In genomic region chr5:52356311-52356918, GRCh38 we compare ENCODE assay signal across 8 cellular contexts.
DNase-seq lines count a peak whose midpoint lies in the region; ATAC-seq and TF ChIP-seq lines count a peak whose summit lies in the region.

No MANE protein-coding gene starts in this region.

- H3K4me2 ChIP-seq in IMR-90 (ENCODE audit: low read depth, low read length): no peak overlapping the region

- no peak overlapping the region for H2BK5ac ChIP-seq in IMR-90 (ENCODE audit: low read depth, low read length, poor library complexity, severe bottlenecking)

- H2AK5ac ChIP-seq in IMR-90 (ENCODE audit: low read depth, low read length): no peak overlapping the region

- no peaks in the 10 kb centered on the region for H3K9me1 ChIP-seq in IMR-90 (ENCODE audit: insufficient read depth, low read length)

- H3K27me3 ChIP-seq in IMR-90 (ENCODE audit: control insufficient read depth, insufficient read depth, low read length) (no peaks in the 10 kb centered on the region), Peyer's patch (no peaks in the 10 kb centered on the region), gastroesophageal sphincter (no peaks in the 10 kb centered on the region)

- no peaks in the 10 kb centered on the region for H3K9me3 ChIP-seq in IMR-90 (ENCODE audit: control insufficient read depth, insufficient read depth, low read length)
- no peaks in the 10 kb centered on the region for H3K9me3 ChIP-seq in Peyer's patch
- H3K9me3 ChIP-seq in gastroesophageal sphincter: no peaks in the 10 kb centered on the region
- H3K9me3 ChIP-seq in mucosa of descending colon: no peaks in the 10 kb centered on the region

- no peak for DNase-seq in AG09319 (ENCODE audit: extremely low read depth, low read depth)
- DNase-seq in IMR-90: peak; percentile 2
- DNase-seq in Peyer's patch: no peak
- DNase-seq in mucosa of descending colon: no peak

- H4K8ac ChIP-seq in IMR-90 (ENCODE audit: low read depth in 2 of 2, low read length in 2 of 2): no peak overlapping the region

- H3K56ac ChIP-seq in IMR-90 (ENCODE audit: extremely low read depth, insufficient read depth, low read length): no peak overlapping the region

- TF ChIP-seq POLR2A in IMR-90 (IDR thresholded peaks at IDR 0.05; ENCODE audit: low read depth, low read length) (no peak), Peyer's patch (IDR thresholded peaks at IDR 0.05) (no peak), gastroesophageal sphincter (IDR thresholded peaks at IDR 0.05) (no peak)

- no peak overlapping the region for H2AFZ ChIP-seq in IMR-90 (replicated peaks; ENCODE audit: low read length, poor library complexity)

- BruUV-seq in IMR-90 (replicated peaks; lab: Mats Ljungman, UMichigan): no TSS peak

- H3K27ac ChIP-seq in IMR-90 (ENCODE audit: insufficient read depth, low read length): no peak overlapping the region
- no peak overlapping the region for H3K27ac ChIP-seq in Peyer's patch
- no peak overlapping the region for H3K27ac ChIP-seq in gastroesophageal sphincter

- no peaks in the 10 kb centered on the region for H3K79me1 ChIP-seq in IMR-90 (ENCODE audit: low read depth in 1 of 2, low read length in 2 of 2)

- CTCF ChIA-PET in IMR-90 (lab: Yijun Ruan, JAX): interaction anchor here (1.3 kb wide), 1 partner anchor 1393 kb away, joined by 3 read pairs; no protein-coding TSS in a partner anchor

- no peak overlapping the region for H3K18ac ChIP-seq in IMR-90 (ENCODE audit: low read depth, low read length)

- no CpG with 5 or more reads among the region's 3 CpGs for WGBS in IMR-90 (ENCODE audit: extremely low coverage in 2 of 2, insufficient read length in 1 of 2), 2 experiments
- WGBS in gastroesophageal sphincter (ENCODE audit: low coverage in 1 of 2), 2 donors: 0 to 8% methylated on average over 3 of the region's 3 CpGs

- TF ChIP-seq RAD21 in IMR-90 (IDR thresholded peaks at IDR 0.05; ENCODE audit: low read length): peak; percentile 46

- no peak overlapping the region for H2BK20ac ChIP-seq in IMR-90 (ENCODE audit: low read depth, low read length)

- intact Hi-C loops in IMR-90 (cut with micrococcal nuclease): loop anchor here (1.0 to 5.0 kb wide), 2 partner anchors 979 to 1393 kb away; no protein-coding TSS in a partner anchor
- intact Hi-C loops in mucosa of descending colon (cut with DNase I, micrococcal nuclease): no loop called here

- H4K91ac ChIP-seq in IMR-90 (ENCODE audit: insufficient read depth, low read depth, low read length): no peak overlapping the region

- dilution Hi-C loops in IMR-90 (cut with HindIII; ENCODE audit: low sequenced_read_pairs, unreplicated experiment): no loop called here

- H4K5ac ChIP-seq in IMR-90 (ENCODE audit: low read depth, low read length): no peak overlapping the region

- H3K4ac ChIP-seq in IMR-90 (ENCODE audit: low read depth, low read length): no peak overlapping the region

- no peaks in the 10 kb centered on the region for H4K20me1 ChIP-seq in IMR-90 (ENCODE audit: insufficient read depth, low read length)

- POLR2A ChIA-PET in IMR-90 (lab: Charles Lee; ENCODE audit: unreplicated experiment): no interaction called here

- in situ Hi-C loops in IMR-90 (cut with MboI; ENCODE audit: low sequenced_read_pairs): no loop called here

- no peak overlapping the region for H3K9ac ChIP-seq in IMR-90 (ENCODE audit: low read depth, low read length)

- ATAC-seq in IMR-90 (ENCODE audit: low read depth) (no peak), gastroesophageal sphincter (no peak), HG02798 (IDR thresholded peaks at IDR 0.05; ENCODE audit: poor library complexity, unreplicated experiment) (no peak), mucosa of descending colon (no peak), HG03342 (IDR thresholded peaks at IDR 0.05; ENCODE audit: unreplicated experiment) (no peak), esophagus mucosa (no peak)

- no peak overlapping the region for H2BK120ac ChIP-seq in IMR-90 (ENCODE audit: low read depth, low read length)

- H2BK15ac ChIP-seq in IMR-90 (ENCODE audit: low read depth, low read length): no peak overlapping the region

- no peak overlapping the region for H3K23ac ChIP-seq in IMR-90 (ENCODE audit: low read depth, low read length)

- no peak for TF ChIP-seq EP300 in gastroesophageal sphincter (IDR thresholded peaks at IDR 0.05)

- H3K4me3 ChIP-seq in IMR-90 (ENCODE audit: insufficient read depth, low read depth, low read length): no peak overlapping the region
- no peak overlapping the region for H3K4me3 ChIP-seq in Peyer's patch
- no peak overlapping the region for H3K4me3 ChIP-seq in gastroesophageal sphincter
- H3K4me3 ChIP-seq in mucosa of descending colon: no peak overlapping the region

- no peak overlapping the region for H2AK9ac ChIP-seq in IMR-90 (replicated peaks; ENCODE audit: low read depth, low read length, poor library complexity)

- peak; percentile 46 for TF ChIP-seq CTCF in AG09319 (IDR thresholded peaks at IDR 0.05; ENCODE audit: low read depth, low read length)
- TF ChIP-seq CTCF in IMR-90 (conservative IDR thresholded peaks at IDR 0.05; ENCODE audit: low read depth, low read length): peak; percentile 62
- TF ChIP-seq CTCF in Peyer's patch (IDR thresholded peaks at IDR 0.05): peak in 4 of 6 experiments; percentile 36 to 42 (median 40)
- peak; percentile 16 to 58 (median 29) for TF ChIP-seq CTCF in gastroesophageal sphincter (IDR thresholded peaks at IDR 0.05)
- TF ChIP-seq CTCF in mucosa of descending colon (IDR thresholded peaks at IDR 0.05): no peak

- no peaks in the 10 kb centered on the region for H3K36me3 ChIP-seq in IMR-90 (ENCODE audit: control insufficient read depth, insufficient read depth, low read length)
- H3K36me3 ChIP-seq in Peyer's patch: no peaks in the 10 kb centered on the region
- H3K36me3 ChIP-seq in gastroesophageal sphincter: no peaks in the 10 kb centered on the region
- no peaks in the 10 kb centered on the region for H3K36me3 ChIP-seq in mucosa of descending colon (ENCODE audit: low read depth)

- H3K14ac ChIP-seq in IMR-90 (replicated peaks; ENCODE audit: low read depth, low read length): no peak overlapping the region

- H3K4me1 ChIP-seq in IMR-90 (ENCODE audit: control insufficient read depth, insufficient read depth, low read length) (no peaks in the 10 kb centered on the region), Peyer's patch (no peaks in the 10 kb centered on the region), gastroesophageal sphincter (no peaks in the 10 kb centered on the region), mucosa of descending colon (ENCODE audit: low read depth) (no peaks in the 10 kb centered on the region)

TF ChIP-seq in IMR-90, 13 proteins besides CTCF, POLR2A, EP300 and RAD21:
- TF ChIP-seq SMC3 (IDR thresholded peaks at IDR 0.05; ENCODE audit: low read depth, low read length) (no peak), CHD1 (IDR thresholded peaks at IDR 0.05; ENCODE audit: low read depth, low read length) (no peak), RFX5 (IDR thresholded peaks at IDR 0.05; ENCODE audit: low read depth, low read length) (no peak), MXI1 (IDR thresholded peaks at IDR 0.05; ENCODE audit: borderline replicate concordance, low read depth, low read length) (no peak), MAZ (IDR thresholded peaks at IDR 0.05; ENCODE audit: borderline replicate concordance, low read depth, low read length) (no peak), NFE2L2 (IDR thresholded peaks at IDR 0.05; ENCODE audit: low read depth, low read length) (no peak), USF2 (IDR thresholded peaks at IDR 0.05; ENCODE audit: low read depth, low read length) (no peak), FOS (IDR thresholded peaks at IDR 0.05; ENCODE audit: low read depth, low read length) (no peak), BHLHE40 (IDR thresholded peaks at IDR 0.05; ENCODE audit: low read depth, low read length) (no peak), MAFK (IDR thresholded peaks at IDR 0.05; ENCODE audit: low read depth, low read length) (no peak), RCOR1 (IDR thresholded peaks at IDR 0.05; ENCODE audit: insufficient replicate concordance, low read length) (no peak), ELK1 (IDR thresholded peaks at IDR 0.05; ENCODE audit: borderline replicate concordance, low read depth, low read length) (no peak)
TF ChIP-seq in IMR-90: peak in this region for 0.
